Comparison of ENCODE assay signal across 1 cellular context in the genomic region with DNA sequence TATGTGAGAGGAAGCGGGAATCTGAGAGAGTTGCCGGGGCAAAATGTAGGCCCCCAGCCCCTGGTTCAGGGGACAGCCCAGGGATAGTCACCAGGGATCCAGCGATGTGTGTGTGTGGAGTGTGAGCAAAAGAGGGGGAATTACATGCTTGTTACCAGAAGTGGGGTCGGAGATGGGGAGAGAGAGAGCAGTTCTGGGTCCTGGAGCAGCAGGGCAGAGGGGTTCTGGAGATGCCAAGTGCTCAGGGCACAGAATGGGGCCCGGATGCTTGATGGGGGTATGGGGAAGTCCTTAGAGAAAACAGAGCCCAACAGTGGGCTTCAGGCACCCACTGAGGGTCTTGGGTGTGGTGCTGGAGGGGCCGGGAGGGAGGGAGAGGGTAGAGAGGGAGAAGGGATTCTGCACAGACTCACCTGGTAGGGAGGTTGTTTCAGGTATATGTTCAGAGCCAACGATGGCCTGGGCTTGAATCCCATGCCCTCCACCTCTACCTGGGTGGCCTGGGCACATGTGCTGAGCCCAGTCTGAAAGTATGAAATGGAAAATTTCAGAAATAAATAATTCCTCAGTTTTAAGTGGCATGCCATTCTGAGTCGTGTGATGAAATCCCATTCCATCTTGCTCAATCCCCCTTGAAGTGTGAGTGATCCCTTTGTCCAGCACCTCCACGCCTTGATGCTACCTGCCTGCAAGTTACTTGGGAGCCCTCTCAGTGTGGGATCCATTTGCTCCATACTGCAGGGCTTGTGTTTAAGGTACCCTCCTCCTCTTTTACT.
TF ChIP-seq lines count a peak whose summit lies in the region.

No MANE protein-coding gene starts in this region.

TF ChIP-seq in H1, 55 proteins besides CTCF, POLR2A, EP300 and RAD21:
- TF ChIP-seq CEBPB (IDR thresholded peaks at IDR 0.05; ENCODE audit: low read depth, low read length) (0 out of 2 replicates have a peak, but pooled peaks have one; percentile 24), TCF12 (IDR thresholded peaks at IDR 0.05; ENCODE audit: low read depth, low read length) (no peak), HDAC2 (IDR thresholded peaks at IDR 0.05; ENCODE audit: borderline replicate concordance in 1 of 2, low read depth in 2 of 2, low read length in 2 of 2) (no peak), EZH2 (IDR thresholded peaks at IDR 0.05; ENCODE audit: low read depth, low read length, severe bottlenecking) (no peak)
